Comparison of ENCODE assay signal across 13 cellular contexts in genomic region chr16:28196331-28196987, GRCh38. TPM values are rescaled to one million over a fixed set of nuclear protein-coding genes. Genes with fewer than 3 reads are reported as not detected.
DNase-seq lines count a peak whose midpoint lies in the region; ATAC-seq, FAIRE-seq and TF ChIP-seq lines count a peak whose summit lies in the region.
"Had no signal": no experiment of that assay in that cellular context is flagged by ENCODE, and none has a peak within 500 bp of the region (broad histone marks: within the 10 kb centered on the region; RNA-seq: fewer than 3 reads in every experiment).

No MANE protein-coding gene starts in this region.

- H3K4me3 ChIP-seq in fibroblast of villous mesenchyme (ENCODE audit: low read depth, low read length), result no peak overlapping the region
- H3K4me3 ChIP-seq: cardiac muscle cell, psoas muscle had no signal

- no peak for DNase-seq in stimulated activated naive CD8-positive, alpha-beta T cell treated with anti-CD3 and anti-CD28 coated beads, Interleukin-15, Interleukin-2, amounts not matched to agents 100 U/mL and 50 U/mL, for 24 hours
- no peak for DNase-seq in activated CD4-positive, alpha-beta memory T cell treated with anti-CD3 and anti-CD28 coated beads for 36 hours
- DNase-seq in fibroblast of villous mesenchyme (ENCODE audit: low read depth) (peak; percentile 29), hepatic stellate cell (ENCODE audit: low spot score) (no peak), HuH-7 (ENCODE audit: low spot score) (no peak), GM12892 (ENCODE audit: insufficient read length) (no peak), NCI-H1417 (lab: John Stamatoyannopoulos, UW) (no peak)
- DNase-seq: NK-92 treated with Interleukin-12 subunit alpha and Interleukin-12 subunit beta, amount 100 ng/mL, for 24 hours; psoas muscle; stimulated activated CD4-positive, alpha-beta T cell treated with anti-CD3 and anti-CD28 coated beads, Interleukin-15, amount 100 ng/mL, for 24 hours had no signal

- intact Hi-C loops in activated CD4-positive, alpha-beta memory T cell treated with anti-CD3 and anti-CD28 coated beads for 36 hours (cut with micrococcal nuclease), result no loop called here

- no peaks in the 10 kb centered on the region for H3K9me3 Mint-ChIP-seq in stimulated activated naive CD8-positive, alpha-beta T cell treated with anti-CD3 and anti-CD28 coated beads, Interleukin-15, Interleukin-2, amounts not matched to agents 100 ng/mL and 50 ng/mL, for 24 hours
- no peaks in the 10 kb centered on the region for H3K9me3 Mint-ChIP-seq in activated CD4-positive, alpha-beta memory T cell treated with anti-CD3 and anti-CD28 coated beads for 36 hours

- H3K27me3 Mint-ChIP-seq in stimulated activated naive CD8-positive, alpha-beta T cell treated with anti-CD3 and anti-CD28 coated beads, Interleukin-15, Interleukin-2, amounts not matched to agents 100 ng/mL and 50 ng/mL, for 24 hours, result no peaks in the 10 kb centered on the region
- no peaks in the 10 kb centered on the region for H3K27me3 Mint-ChIP-seq in activated CD4-positive, alpha-beta memory T cell treated with anti-CD3 and anti-CD28 coated beads for 36 hours

- no peak for TF ChIP-seq CTCF in fibroblast of villous mesenchyme (IDR thresholded peaks at IDR 0.05; ENCODE audit: insufficient read depth, low read depth, low read length)

- H3K27ac Mint-ChIP-seq in stimulated activated naive CD8-positive, alpha-beta T cell treated with anti-CD3 and anti-CD28 coated beads, Interleukin-15, Interleukin-2, amounts not matched to agents 100 ng/mL and 50 ng/mL, for 24 hours, result peak overlapping the region; percentile 81
- peak overlapping the region; percentile 98 for H3K27ac Mint-ChIP-seq in activated CD4-positive, alpha-beta memory T cell treated with anti-CD3 and anti-CD28 coated beads for 36 hours

- peaks cover 54% of the 10 kb centered on the region for H3K36me3 Mint-ChIP-seq in stimulated activated naive CD8-positive, alpha-beta T cell treated with anti-CD3 and anti-CD28 coated beads, Interleukin-15, Interleukin-2, amounts not matched to agents 100 ng/mL and 50 ng/mL, for 24 hours (ENCODE audit: low read depth)
- peaks cover 35% of the 10 kb centered on the region for H3K36me3 Mint-ChIP-seq in activated CD4-positive, alpha-beta memory T cell treated with anti-CD3 and anti-CD28 coated beads for 36 hours

- POLR2A ChIA-PET in activated CD4-positive, alpha-beta memory T cell treated with anti-CD3 and anti-CD28 coated beads for 36 hours (lab: Charles Lee), result no interaction called here

- CTCF ChIA-PET in activated CD4-positive, alpha-beta memory T cell treated with anti-CD3 and anti-CD28 coated beads for 36 hours (lab: Charles Lee), result interaction anchor here (1.3 kb wide), 1 partner anchor 13 kb away, joined by 3 read pairs; no protein-coding TSS in a partner anchor

- ATAC-seq in stimulated activated naive CD8-positive, alpha-beta T cell treated with anti-CD3 and anti-CD28 coated beads, Interleukin-15, Interleukin-2, amounts not matched to agents 100 U/mL and 50 U/mL, for 24 hours, result no peak
- ATAC-seq: psoas muscle had no signal

- no peak overlapping the region for H3K4me3 Mint-ChIP-seq in stimulated activated naive CD8-positive, alpha-beta T cell treated with anti-CD3 and anti-CD28 coated beads, Interleukin-15, Interleukin-2, amounts not matched to agents 100 ng/mL and 50 ng/mL, for 24 hours
- no peak overlapping the region for H3K4me3 Mint-ChIP-seq in activated CD4-positive, alpha-beta memory T cell treated with anti-CD3 and anti-CD28 coated beads for 36 hours

- no peak for FAIRE-seq in GM12892 (lab: Jason Lieb, UNC)
- FAIRE-seq: HTR-8/SVneo had no signal

- H3K4me1 Mint-ChIP-seq in stimulated activated naive CD8-positive, alpha-beta T cell treated with anti-CD3 and anti-CD28 coated beads, Interleukin-15, Interleukin-2, amounts not matched to agents 100 ng/mL and 50 ng/mL, for 24 hours (ENCODE audit: low read depth), result peaks cover 74% of the 10 kb centered on the region
- H3K4me1 Mint-ChIP-seq in activated CD4-positive, alpha-beta memory T cell treated with anti-CD3 and anti-CD28 coated beads for 36 hours (ENCODE audit: low read depth), result peaks cover 74% of the 10 kb centered on the region

- no peak for TF ChIP-seq POLR2A in GM12892 (IDR thresholded peaks at IDR 0.05; ENCODE audit: low read depth, low read length)

RNA-seq across cellular contexts. Expression of gene XPO6, which starts 15.3 kb away (rescaled TPM):
- 100 to 1,000 TPM; 201 to 214 TPM for total RNA-seq in activated CD4-positive, alpha-beta memory T cell treated with anti-CD3 and anti-CD28 coated beads for 36 hours
- total RNA-seq in fibroblast of villous mesenchyme, result 105 and 111 TPM in 2 replicates
- polyA plus RNA-seq in GM12892 (2012; ENCODE audit: missing spikeins), result 87.5 TPM
